8 cellular contexts compared by ENCODE assay signal in the genomic region with DNA sequence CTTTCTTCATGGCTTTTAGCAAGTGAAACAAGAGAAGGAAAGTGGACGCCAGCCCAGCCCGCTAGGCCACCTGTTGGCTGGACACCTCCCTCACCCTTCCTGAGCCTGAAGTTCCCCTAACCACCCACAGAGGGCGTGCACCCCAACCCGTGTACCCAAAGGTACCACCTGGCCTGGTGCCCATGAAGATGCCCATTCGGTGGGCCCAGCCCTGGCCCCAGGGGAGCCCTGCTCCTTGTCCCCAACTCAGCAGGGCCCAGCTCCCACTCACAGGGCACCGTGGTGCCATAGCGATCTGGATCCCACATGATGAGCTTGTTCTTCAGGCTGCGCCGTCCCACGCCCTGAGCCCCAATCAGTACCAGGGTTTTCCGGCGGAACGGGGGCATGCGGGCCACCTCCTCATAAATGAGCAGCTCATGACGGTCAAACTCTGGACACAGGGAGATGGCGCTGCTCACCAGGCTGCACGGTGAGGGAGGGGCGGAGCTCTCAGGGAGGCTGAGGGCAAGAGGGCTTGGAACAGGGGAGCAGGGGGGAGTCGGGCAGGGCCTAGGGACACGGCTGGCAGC. TPM values are rescaled to one million over a fixed set of nuclear protein-coding genes. Genes with fewer than 3 reads are reported as not detected.
DNase-seq lines count a peak whose midpoint lies in the region; ATAC-seq and TF ChIP-seq lines count a peak whose summit lies in the region.

No MANE protein-coding gene starts in this region.

- H3K27ac ChIP-seq in dorsolateral prefrontal cortex: peak overlapping the region in 1 of 59 donors; percentile 29

- no peak overlapping the region for H3K4me3 Mint-ChIP-seq in nephron

- no peak for ATAC-seq in HG03039 (IDR thresholded peaks at IDR 0.05; ENCODE audit: unreplicated experiment)
- no peak for ATAC-seq in HG02970 (IDR thresholded peaks at IDR 0.05; ENCODE audit: low FRiP score, unreplicated experiment)
- no peak for ATAC-seq in HG02610 (IDR thresholded peaks at IDR 0.05; ENCODE audit: unreplicated experiment)

- no peaks in the 10 kb centered on the region for H3K9me3 Mint-ChIP-seq in nephron

- peaks cover 3% of the 10 kb centered on the region for H3K27me3 Mint-ChIP-seq in nephron (ENCODE audit: low read depth)

- H3K27ac Mint-ChIP-seq in nephron: no peak overlapping the region

- DNase-seq in EH (ENCODE audit: low read depth) (peak; percentile 26), LNCaP clone FGC (ENCODE audit: low read depth) (peak; percentile 25), dorsolateral prefrontal cortex (peak in 1 of 10 donors; percentile 16)
- peak; percentile 29 to 32 for DNase-seq in activated CD4-positive, alpha-beta T cell treated with anti-CD3 and anti-CD28 coated beads for 4 hours

- H3K27me3 ChIP-seq in dorsolateral prefrontal cortex: no peaks in the 10 kb centered on the region

- TF ChIP-seq CTCF in LNCaP clone FGC (IDR thresholded peaks at IDR 0.05; ENCODE audit: control insufficient read depth, extremely low read depth, insufficient read depth): peak; percentile 74
- TF ChIP-seq CTCF in dorsolateral prefrontal cortex (IDR thresholded peaks at IDR 0.05 in 54 of 56, conservative IDR thresholded peaks at IDR 0.05 in 2 of 56; ENCODE audit: low read depth in 1 of 56, partially characterized antibody in 56 of 56): peak in 55 of 56 donors; percentile 20 to 73 (median 54)
- TF ChIP-seq CTCF in nephron (IDR thresholded peaks at IDR 0.05; ENCODE audit: unreplicated experiment in 3 of 3): peak; percentile 72 to 79 (median 73)

- H3K36me3 Mint-ChIP-seq in nephron (ENCODE audit: low read depth): no peaks in the 10 kb centered on the region

- intact Hi-C loops in dorsolateral prefrontal cortex (cut with DNase I): no loop called here

- peaks cover 15% of the 10 kb centered on the region for H3K4me1 Mint-ChIP-seq in nephron

- H3K4me3 ChIP-seq in LNCaP clone FGC (ENCODE audit: low read depth, low read length): no peak overlapping the region
- H3K4me3 ChIP-seq in dorsolateral prefrontal cortex: no peak overlapping the region

RNA-seq across cellular contexts. Expression of a gene that starts 26.8 kb away (rescaled TPM):
- total RNA-seq in dorsolateral prefrontal cortex: 10 to 100 TPM; 41.7 to 92.6 (median 64.0) TPM

RNA-seq across cellular contexts. Expression of a gene that starts 33.5 kb away (rescaled TPM):
- total RNA-seq in dorsolateral prefrontal cortex: under 1 TPM in 13 of 120 experiments, not detected in 107; 0.17 to 0.74 (median 0.35) TPM

RNA-seq across cellular contexts. Expression of a gene that starts 47.6 kb away (rescaled TPM):
- total RNA-seq in dorsolateral prefrontal cortex: 10 to 100 TPM in 48 of 120 experiments, 1 to 10 TPM in 72; 4.8 to 18.7 (median 9.5) TPM
